20 cellular contexts compared by ENCODE assay signal in genomic region chr3:157588386-157589060, GRCh38.
"Had no signal": no experiment of that assay in that cellular context is flagged by ENCODE, and none has a peak within 500 bp of the region (broad histone marks: within the 10 kb centered on the region; RNA-seq: fewer than 3 reads in every experiment).

No MANE protein-coding gene starts in this region.

- H3K4me1 ChIP-seq: right atrium auricular region, tibial artery, upper lobe of left lung had no signal

- H3K27me3 ChIP-seq: heart left ventricle, ovary, right atrium auricular region, tibial artery, upper lobe of left lung had no signal

- H3K36me3 ChIP-seq: heart left ventricle, ovary, right atrium auricular region, tibial artery, upper lobe of left lung had no signal

- H3K9me3 ChIP-seq: heart left ventricle, ovary, right atrium auricular region, tibial artery, upper lobe of left lung had no signal

- H3K4me3 ChIP-seq: coronary artery, heart left ventricle, lung, ovary, right atrium auricular region, smooth muscle cell, tibial artery, upper lobe of left lung had no signal

- H3K27ac ChIP-seq: coronary artery, heart left ventricle, ovary, right atrium auricular region, tibial artery, upper lobe of left lung had no signal

- DNase-seq: central memory CD4-positive, alpha-beta T cell; effector CD4-positive, alpha-beta T cell; endodermal cell; erythroblast; heart left ventricle; hippocampal formation; kidney; left colon; left ventricle myocardium superior; naive thymus-derived CD4-positive, alpha-beta T cell; ovary; stimulated activated CD4-positive, alpha-beta T cell treated with anti-CD3 and anti-CD28 coated beads, Interleukin-2, amount 100 ng/mL, for 48 hours; stimulated activated naive CD8-positive, alpha-beta T cell treated with anti-CD3 and anti-CD28 coated beads, Interleukin-15, Interleukin-2, amounts not matched to agents 100 U/mL and 50 U/mL, for 24 hours; tibial artery; upper lobe of left lung had no signal

- ATAC-seq: heart left ventricle; left colon; left ventricle myocardium superior; naive thymus-derived CD4-positive, alpha-beta T cell; stimulated activated effector memory CD8-positive, alpha-beta T cell treated with anti-CD3 and anti-CD28 coated beads, Interleukin-12 subunit alpha, Interleukin-12 subunit beta, amount 100 ng/mL, for 72 hours; stimulated activated naive CD8-positive, alpha-beta T cell treated with anti-CD3 and anti-CD28 coated beads, Interleukin-15, Interleukin-2, amounts not matched to agents 100 U/mL and 50 U/mL, for 24 hours had no signal
